8 cellular contexts compared by ENCODE assay signal in the genomic region with DNA sequence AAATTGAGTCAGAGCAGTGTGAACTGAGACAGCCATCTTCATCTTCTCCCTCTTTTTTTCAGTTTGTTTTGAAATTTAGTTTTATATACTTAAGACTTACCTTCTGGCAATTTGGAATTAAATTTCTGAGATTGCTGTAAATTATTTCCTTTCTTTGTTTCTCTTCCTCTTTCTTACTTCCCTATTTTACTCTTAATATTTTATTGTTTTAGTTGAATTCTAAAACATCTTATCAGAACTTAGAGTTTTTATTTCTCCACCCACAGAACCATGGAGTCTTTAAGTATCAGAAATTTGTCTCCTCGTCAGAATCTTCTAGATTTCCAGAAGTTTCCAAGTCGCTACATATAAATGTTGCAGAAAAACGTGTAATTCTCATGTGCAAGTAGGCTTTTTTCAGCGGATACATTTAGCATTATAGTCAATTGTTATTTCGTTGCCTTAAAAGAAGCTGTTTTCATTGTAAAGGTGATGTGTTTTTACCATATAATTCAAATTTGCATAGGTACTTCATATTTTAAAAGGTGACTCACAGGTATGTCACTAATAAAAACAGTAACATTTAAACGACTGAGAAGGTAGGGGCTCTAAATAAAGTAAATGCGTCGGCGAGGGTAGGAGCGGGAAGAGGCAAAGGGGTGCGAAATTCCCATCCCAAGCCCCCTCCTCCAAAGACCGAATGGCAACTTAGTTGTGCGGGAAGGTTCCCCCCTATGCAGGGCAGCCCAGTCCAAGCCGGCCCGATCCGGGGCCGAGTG. TPM values are rescaled to one million over a fixed set of nuclear protein-coding genes. Genes with fewer than 3 reads are reported as not detected.
DNase-seq lines count a peak whose midpoint lies in the region; ATAC-seq and FAIRE-seq lines count a peak whose summit lies in the region.

No MANE protein-coding gene starts in this region.

- DNase-seq in MV-4-11 (lab: John Stamatoyannopoulos, UW) (peak; percentile 17), ACHN (no peak), RCC 7860 (ENCODE audit: low spot score) (no peak), SK-N-DZ (ENCODE audit: low spot score) (no peak), iPS-NIHi7 (ENCODE audit: extremely low spot score) (no peak)

- no peaks in the 10 kb centered on the region for H3K27me3 ChIP-seq in mucosa of stomach (ENCODE audit: control insufficient read depth, insufficient read depth, low read length)

- in situ Hi-C loops in ACHN (cut with HindIII; ENCODE audit: low pct_ligation_motif_present, low pct_unique_long_range_greater_than_20kb, low sequenced_read_pairs) = no loop called here

- peak overlapping the region; percentile 88 for H3K4me3 ChIP-seq in mucosa of stomach (ENCODE audit: low read length)

- H3K36me3 ChIP-seq in mucosa of stomach (ENCODE audit: control insufficient read depth, insufficient read depth, low read length) = no peaks in the 10 kb centered on the region

- H3K9me3 ChIP-seq in mucosa of stomach (ENCODE audit: control insufficient read depth, low read length) = no peaks in the 10 kb centered on the region

- peak overlapping the region; percentile 93 for H3K27ac ChIP-seq in cingulate gyrus (ENCODE audit: low read depth, low read length)

- H3K4me1 ChIP-seq in mucosa of stomach (ENCODE audit: control insufficient read depth, insufficient read depth, low read length) = peaks cover 16% of the 10 kb centered on the region

- ATAC-seq in GM21447 (IDR thresholded peaks at IDR 0.05; ENCODE audit: unreplicated experiment) = peak; percentile 1

- no peak for FAIRE-seq in RCC 7860 (lab: Jason Lieb, UNC)

- peak overlapping the region; percentile 99 for H3K9ac ChIP-seq in mucosa of stomach (ENCODE audit: low read length)

RNA-seq across cellular contexts. Expression of gene MYO6, which starts 0.9 kb away (rescaled TPM):
- 12.5 TPM in 2 replicates for polyA plus RNA-seq in SK-N-DZ (2014; cell fraction: cytosol; rRNA removed)
- 12.9 and 16.8 TPM in 2 replicates for polyA plus RNA-seq in SK-N-DZ (2014; cell fraction: nucleus; rRNA removed)
